Comparison of ENCODE assay signal across 8 cellular contexts in the genomic region with DNA sequence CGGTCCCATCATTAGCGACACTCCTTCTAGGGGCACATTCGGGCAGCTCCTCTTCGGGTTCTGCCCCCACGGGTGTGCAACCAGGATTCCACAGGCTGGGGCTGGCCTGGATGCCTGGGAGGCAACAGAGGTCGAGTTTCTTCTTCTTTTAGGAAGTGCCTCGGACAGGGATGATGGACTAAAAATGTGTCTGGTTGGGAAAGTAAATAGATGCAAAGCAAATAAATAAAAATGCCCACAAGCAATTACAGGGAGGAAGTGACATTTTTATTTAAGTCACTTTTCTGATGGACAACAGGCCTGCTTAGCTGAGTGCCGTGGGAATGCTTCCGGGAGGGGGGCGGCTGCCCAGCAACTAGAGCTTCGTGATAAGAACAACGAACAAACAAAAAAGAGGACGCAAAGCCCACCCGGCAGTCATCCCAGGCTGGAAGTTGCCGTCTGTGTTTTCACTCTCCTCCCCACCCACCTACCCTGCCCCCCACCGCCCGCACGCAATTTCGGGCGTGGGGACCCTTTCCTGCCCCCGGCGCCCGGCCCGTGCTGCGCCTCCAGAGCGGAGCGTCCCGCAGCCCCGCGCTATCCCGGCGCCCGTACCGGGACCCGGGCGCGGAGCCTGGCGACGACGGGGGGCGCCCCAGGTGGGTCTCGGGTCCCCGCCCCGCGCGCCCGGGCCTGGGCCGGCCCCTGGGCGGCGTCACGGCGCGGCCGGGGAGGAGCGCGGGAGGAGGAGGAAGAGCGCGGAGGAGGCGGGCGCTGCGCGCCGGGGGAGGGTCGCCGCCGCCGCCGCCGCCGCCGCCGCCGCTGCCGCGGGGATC. TPM values are rescaled to one million over a fixed set of nuclear protein-coding genes. Genes with fewer than 3 reads are reported as not detected.
DNase-seq lines count a peak whose midpoint lies in the region; ATAC-seq and TF ChIP-seq lines count a peak whose summit lies in the region.

No MANE protein-coding gene starts in this region.

- H4K20me1 ChIP-seq in fibroblast of lung (ENCODE audit: control insufficient read depth, extremely low read depth, insufficient read depth, low read length) = no peaks in the 10 kb centered on the region

- TF ChIP-seq POLR2A in GM18951 (IDR thresholded peaks at IDR 0.05; ENCODE audit: extremely low read depth, insufficient read depth, insufficient read length) = peak; percentile 58
- TF ChIP-seq POLR2A in upper lobe of left lung (IDR thresholded peaks at IDR 0.05) = peak in 1 of 4 donors; percentile 41

- POLR2A ChIA-PET in naive thymus-derived CD8-positive, alpha-beta T cell (lab: Charles Lee) = interaction anchor here (0.6 to 4.5 kb wide), 13 partner anchors 12 to 416 kb away, joined by 3 to 58 read pairs (median 5); no protein-coding TSS in a partner anchor

- no peaks in the 10 kb centered on the region for H3K36me3 ChIP-seq in BE2C
- H3K36me3 ChIP-seq in fibroblast of lung (ENCODE audit: control insufficient read depth, insufficient read depth, low read length) = no peaks in the 10 kb centered on the region
- H3K36me3 ChIP-seq in upper lobe of left lung = no peaks in the 10 kb centered on the region

- H3K27me3 Mint-ChIP-seq in activated T-helper 1 cell treated with anti-CD3 and anti-CD28 coated beads, Interleukin-12 subunit alpha, Interleukin-12 subunit beta, Interleukin-2, Interleukin-4 antibody, amounts not matched to agents 30 ng/mL and 10 ng/mL and 1 ng/mL, durations not matched to agents 14 hours and 24 hours and 36 hours (ENCODE audit: insufficient read depth) = no peaks in the 10 kb centered on the region
- H3K27me3 Mint-ChIP-seq in naive thymus-derived CD8-positive, alpha-beta T cell = no peaks in the 10 kb centered on the region

- WGBS in upper lobe of left lung, 2 donors = 4 to 7% methylated on average over 19 to 31 of the region's 75 CpGs

- peak overlapping the region; percentile 43 for H3K9ac ChIP-seq in fibroblast of lung (ENCODE audit: insufficient read depth, low read length)

- peaks cover 8% of the 10 kb centered on the region for H3K9me3 Mint-ChIP-seq in activated T-helper 1 cell treated with anti-CD3 and anti-CD28 coated beads, Interleukin-12 subunit alpha, Interleukin-12 subunit beta, Interleukin-2, Interleukin-4 antibody, amounts not matched to agents 30 ng/mL and 10 ng/mL and 1 ng/mL, durations not matched to agents 14 hours and 24 hours and 36 hours
- peaks cover 0 to 10% (median 0%) of the 10 kb centered on the region in 9 donors for H3K9me3 Mint-ChIP-seq in naive thymus-derived CD8-positive, alpha-beta T cell

- TF ChIP-seq EP300 in upper lobe of left lung (IDR thresholded peaks at IDR 0.05) = peak in 1 of 4 donors; percentile 9

- in situ Hi-C loops in GM18951 (cut with MboI; ENCODE audit: low sequenced_read_pairs, unreplicated experiment) = no loop called here

- H3K4me3 ChIP-seq in BE2C (ENCODE audit: low read depth, low read length) = peak overlapping the region; percentile 41
- H3K4me3 ChIP-seq in fibroblast of lung (replicated peaks in 1 of 4; ENCODE audit: control extremely low read depth in 1 of 4, insufficient read depth in 1 of 4, low read depth in 3 of 4, low read length in 4 of 4) = peak overlapping the region in 3 of 4 experiments; percentile 18 to 60 (median 33)
- H3K4me3 ChIP-seq in upper lobe of left lung = peak overlapping the region; percentile 29 to 98 (median 96)

- H3K4me3 Mint-ChIP-seq in activated T-helper 1 cell treated with anti-CD3 and anti-CD28 coated beads, Interleukin-12 subunit alpha, Interleukin-12 subunit beta, Interleukin-2, Interleukin-4 antibody, amounts not matched to agents 30 ng/mL and 10 ng/mL and 1 ng/mL, durations not matched to agents 14 hours and 24 hours and 36 hours = peak overlapping the region; percentile 83
- H3K4me3 Mint-ChIP-seq in naive thymus-derived CD8-positive, alpha-beta T cell = peak overlapping the region; percentile 78 to 93 (median 87)

- TF ChIP-seq CTCF in BE2C (IDR thresholded peaks at IDR 0.05; ENCODE audit: low read depth, low read length) (no peak), fibroblast of lung (conservative IDR thresholded peaks at IDR 0.05 in 1 of 2, IDR thresholded peaks at IDR 0.05 in 1 of 2; ENCODE audit: low read depth in 1 of 2, low read length in 2 of 2) (no peak), upper lobe of left lung (IDR thresholded peaks at IDR 0.05) (no peak)

- peaks cover 84% of the 10 kb centered on the region for H3K4me1 Mint-ChIP-seq in activated T-helper 1 cell treated with anti-CD3 and anti-CD28 coated beads, Interleukin-12 subunit alpha, Interleukin-12 subunit beta, Interleukin-2, Interleukin-4 antibody, amounts not matched to agents 30 ng/mL and 10 ng/mL and 1 ng/mL, durations not matched to agents 14 hours and 24 hours and 36 hours (ENCODE audit: low read depth)
- peaks cover 52 to 86% (median 79%) of the 10 kb centered on the region in 4 donors for H3K4me1 Mint-ChIP-seq in naive thymus-derived CD8-positive, alpha-beta T cell

- H3K36me3 Mint-ChIP-seq in activated T-helper 1 cell treated with anti-CD3 and anti-CD28 coated beads, Interleukin-12 subunit alpha, Interleukin-12 subunit beta, Interleukin-2, Interleukin-4 antibody, amounts not matched to agents 30 ng/mL and 10 ng/mL and 1 ng/mL, durations not matched to agents 14 hours and 24 hours and 36 hours (ENCODE audit: low read depth) = peaks cover 34% of the 10 kb centered on the region
- H3K36me3 Mint-ChIP-seq in naive thymus-derived CD8-positive, alpha-beta T cell = peaks cover 0 to 27% (median 6%) of the 10 kb centered on the region in 3 donors

- ATAC-seq in HG03097 (IDR thresholded peaks at IDR 0.05; ENCODE audit: low FRiP score, unreplicated experiment) (peak; percentile 63), upper lobe of left lung (ENCODE audit: low FRiP score in 2 of 2) (peak; percentile 79 to 94)
- peak; percentile 72 for ATAC-seq in naive thymus-derived CD8-positive, alpha-beta T cell

- no peaks in the 10 kb centered on the region for H3K9me3 ChIP-seq in BE2C
- no peaks in the 10 kb centered on the region for H3K9me3 ChIP-seq in fibroblast of lung (ENCODE audit: control insufficient read depth, insufficient read depth, low read depth, low read length)
- H3K9me3 ChIP-seq in upper lobe of left lung = no peaks in the 10 kb centered on the region

- peaks cover 28% of the 10 kb centered on the region for H3K79me2 ChIP-seq in fibroblast of lung (ENCODE audit: control insufficient read depth, insufficient read depth, low read length)

- peak overlapping the region; percentile 52 for H2AFZ ChIP-seq in fibroblast of lung (ENCODE audit: low read length)

- H3K27ac ChIP-seq in fibroblast of lung (ENCODE audit: insufficient read depth, low read length) (no peak overlapping the region), upper lobe of left lung (peak overlapping the region; percentile 83 to 96 (median 88))

- peak overlapping the region; percentile 63 for H3K4me2 ChIP-seq in fibroblast of lung (ENCODE audit: extremely low read depth, insufficient read depth, low read length)

- DNase-seq in BE2C = peak; percentile 55
- DNase-seq in NOMO-1 treated with DMSO at 0.1 percent for 48 hours (lab: John Stamatoyannopoulos, UW; ENCODE audit: unreplicated experiment) = peak; percentile 15
- peak; percentile 67 for DNase-seq in activated T-helper 1 cell treated with anti-CD3 and anti-CD28 coated beads, Interleukin-12 subunit alpha, Interleukin-12 subunit beta, Interleukin-2, Interleukin-4 antibody, amounts not matched to agents 30 ng/mL and 10 ng/mL and 1 ng/mL, durations not matched to agents 14 hours and 24 hours and 36 hours (ENCODE audit: low spot score)
- peak; percentile 34 to 54 for DNase-seq in fibroblast of lung (ENCODE audit: low read depth in 2 of 2)
- peak; percentile 60 to 80 (median 70) for DNase-seq in naive thymus-derived CD8-positive, alpha-beta T cell
- DNase-seq in upper lobe of left lung = peak; percentile 68 to 95

- no peaks in the 10 kb centered on the region for H3K4me1 ChIP-seq in BE2C
- H3K4me1 ChIP-seq in fibroblast of lung (ENCODE audit: control insufficient read depth, extremely low read depth, insufficient read depth, low read length) = peaks cover 14% of the 10 kb centered on the region
- peaks cover 29 to 40% (median 34%) of the 10 kb centered on the region in 4 donors for H3K4me1 ChIP-seq in upper lobe of left lung

- intact Hi-C loops in activated T-helper 1 cell treated with anti-CD3 and anti-CD28 coated beads, Interleukin-12 subunit alpha, Interleukin-12 subunit beta, Interleukin-2, Interleukin-4 antibody, amounts not matched to agents 30 ng/mL and 10 ng/mL and 1 ng/mL, durations not matched to agents 14 hours and 24 hours and 36 hours (cut with micrococcal nuclease) = no loop called here

- peak overlapping the region; percentile 88 for H3K27ac Mint-ChIP-seq in activated T-helper 1 cell treated with anti-CD3 and anti-CD28 coated beads, Interleukin-12 subunit alpha, Interleukin-12 subunit beta, Interleukin-2, Interleukin-4 antibody, amounts not matched to agents 30 ng/mL and 10 ng/mL and 1 ng/mL, durations not matched to agents 14 hours and 24 hours and 36 hours
- peak overlapping the region; percentile 87 to 99 (median 96) for H3K27ac Mint-ChIP-seq in naive thymus-derived CD8-positive, alpha-beta T cell

- H3K27me3 ChIP-seq in BE2C (no peaks in the 10 kb centered on the region), fibroblast of lung (ENCODE audit: control insufficient read depth, insufficient read depth, low read length) (peaks cover 3% of the 10 kb centered on the region), upper lobe of left lung (no peaks in the 10 kb centered on the region)

RNA-seq across cellular contexts. Expression of gene NCK2, which starts 0.4 kb away (rescaled TPM):
- 25.0 TPM for polyA plus RNA-seq in BE2C (2012; ENCODE audit: insufficient read depth, insufficient read length, low read depth)
- 79.9 and 86.8 TPM in 2 replicates for total RNA-seq in activated T-helper 1 cell treated with anti-CD3 and anti-CD28 coated beads, Interleukin-12 subunit alpha, Interleukin-12 subunit beta, Interleukin-2, Interleukin-4 antibody, amounts not matched to agents 30 ng/mL and 10 ng/mL and 1 ng/mL, durations not matched to agents 14 hours and 24 hours and 36 hours
- total RNA-seq in fibroblast of lung (25.4 and 30.8 TPM in 2 replicates), upper lobe of left lung (10 to 100 TPM; 29.3 to 48.6 (median 37.9) TPM)
- polyA plus RNA-seq in fibroblast of lung = 20.3 and 51.3 TPM in 2 replicates
- 17.1 and 39.3 TPM in 2 replicates for polyA plus RNA-seq in fibroblast of lung (2012)
- 2.0 and 52.0 TPM in 2 replicates for polyA minus RNA-seq in fibroblast of lung (ENCODE audit: low replicate concordance)
- total RNA-seq in naive thymus-derived CD8-positive, alpha-beta T cell = 100 to 1,000 TPM; 119 to 124 TPM
- 100 to 1,000 TPM in 1 of 3 donors, 10 to 100 TPM in 2; 36.6 to 110 (median 67.8) TPM for polyA plus RNA-seq in naive thymus-derived CD8-positive, alpha-beta T cell

Comparison
In these comparisons a context has a peak if more than half of its experiments do, and no peak if none do; other contexts are left out.
1. DNase-seq: peak in every context shown above with its lines; median percentile 82 in upper lobe of left lung; 70 in naive thymus-derived CD8-positive, alpha-beta T cell; 67 in activated T-helper 1 cell treated with anti-CD3 and anti-CD28 coated beads, Interleukin-12 subunit alpha, Interleukin-12 subunit beta, Interleukin-2, Interleukin-4 antibody, amounts not matched to agents 30 ng/mL and 10 ng/mL and 1 ng/mL, durations not matched to agents 14 hours and 24 hours and 36 hours; 55 in BE2C; 44 in fibroblast of lung; 15 in NOMO-1 treated with DMSO at 0.1 percent for 48 hours.
2. H3K4me3 ChIP-seq: peak in every context shown above with its lines; median percentile 96 in upper lobe of left lung; 41 in BE2C; 33 in fibroblast of lung.